Comparison of ENCODE assay signal across 8 cellular contexts in the genomic region with DNA sequence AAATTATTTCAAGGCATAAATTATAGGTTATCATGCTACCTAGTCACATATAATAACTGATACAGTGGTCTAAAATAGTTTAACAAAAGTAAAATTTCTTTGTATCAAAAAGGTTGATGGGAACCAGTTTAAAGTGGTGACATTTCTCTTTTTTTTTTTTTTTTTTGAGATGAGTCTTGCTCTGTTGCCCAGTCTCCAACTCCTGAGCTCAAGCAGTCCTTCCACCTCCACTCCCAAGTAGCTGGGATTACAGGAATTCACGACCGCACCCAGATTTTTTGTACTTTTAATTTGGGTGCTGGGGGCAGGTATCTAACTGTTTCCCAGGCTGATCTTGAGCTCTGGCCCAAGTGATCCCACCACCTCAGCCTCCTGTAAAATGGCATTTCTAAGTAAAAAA. TPM values are rescaled to one million over a fixed set of nuclear protein-coding genes. Genes with fewer than 3 reads are reported as not detected.
DNase-seq lines count a peak whose midpoint lies in the region; ATAC-seq and TF ChIP-seq lines count a peak whose summit lies in the region.

No MANE protein-coding gene starts in this region.

- H3K27me3 Mint-ChIP-seq in Calu3 (ENCODE audit: unreplicated experiment): no peaks in the 10 kb centered on the region

- POLR2A ChIA-PET in Panc1 (lab: Charles Lee): interaction anchor here (0.6 kb wide), 3 partner anchors 116 to 353 kb away, joined by 3 to 10 read pairs (median 5); no protein-coding TSS in a partner anchor

- 76% methylated on average over 2 of the region's 2 CpGs for WGBS in prostate gland

- TF ChIP-seq POLR2A in prostate gland (IDR thresholded peaks at IDR 0.05): no peak

- ATAC-seq in Panc1 (no peak), GM21515 (IDR thresholded peaks at IDR 0.05; ENCODE audit: unreplicated experiment) (no peak), GM18870 (IDR thresholded peaks at IDR 0.05; ENCODE audit: unreplicated experiment) (no peak), GM21423 (IDR thresholded peaks at IDR 0.05; ENCODE audit: unreplicated experiment) (no peak), HG03521 (IDR thresholded peaks at IDR 0.05; ENCODE audit: unreplicated experiment) (no peak)

- H3K4me1 ChIP-seq in Panc1 (ENCODE audit: control insufficient read depth, insufficient read depth, low read length) (peaks cover 17% of the 10 kb centered on the region), prostate gland (replicated peaks) (no peaks in the 10 kb centered on the region)

- H3K4me1 Mint-ChIP-seq in Calu3 (ENCODE audit: low read depth, unreplicated experiment): peaks cover 23% of the 10 kb centered on the region

- in situ Hi-C loops in Panc1 (cut with HindIII; ENCODE audit: low pct_unique_long_range_greater_than_20kb, low sequenced_read_pairs): no loop called here

- TF ChIP-seq CTCF in Calu3 (IDR thresholded peaks at IDR 0.05; ENCODE audit: unreplicated experiment) (no peak), Panc1 (IDR thresholded peaks at IDR 0.05) (no peak), epithelial cell of esophagus (IDR thresholded peaks at IDR 0.05; ENCODE audit: insufficient read depth, low read depth, low read length, missing control alignments) (no peak), prostate gland (IDR thresholded peaks at IDR 0.05) (no peak)

- peak overlapping the region in 1 of 2 experiments; percentile 74; a peak in 2 of 4 replicates for H3K4me3 ChIP-seq in Panc1 (ENCODE audit: low read depth in 2 of 2, low read length in 2 of 2)
- peak overlapping the region; percentile 46 for H3K4me3 ChIP-seq in epithelial cell of esophagus (ENCODE audit: low read length)
- peak overlapping the region; percentile 65 to 67 for H3K4me3 ChIP-seq in prostate gland

- H3K27ac Mint-ChIP-seq in Calu3 (ENCODE audit: unreplicated experiment): peak overlapping the region; percentile 93

- intact Hi-C loops in Calu3 (cut with micrococcal nuclease; ENCODE audit: unreplicated experiment): loop anchor here (2.0 kb wide), 1 partner anchor 120 kb away; no protein-coding TSS in a partner anchor
- intact Hi-C loops in Panc1 (cut with micrococcal nuclease; ENCODE audit: unreplicated experiment): loop anchor here (10.0 kb wide), 1 partner anchor 114 kb away; the partner anchor contains the start of gene RIF1
- intact Hi-C loops in prostate gland (cut with DNase I): no loop called here

- no peaks in the 10 kb centered on the region for H3K9me3 Mint-ChIP-seq in Calu3 (ENCODE audit: low read depth, unreplicated experiment)

- H3K36me3 ChIP-seq in Panc1 (ENCODE audit: control insufficient read depth, insufficient read depth, low read length) (no peaks in the 10 kb centered on the region), prostate gland (no peaks in the 10 kb centered on the region)

- no peak for DNase-seq in Calu3
- DNase-seq in Panc1 (ENCODE audit: low read depth, low spot score): no peak
- no peak for DNase-seq in epithelial cell of esophagus (ENCODE audit: low read depth)
- no peak for DNase-seq in prostate gland (ENCODE audit: low spot score)

- H3K9me3 ChIP-seq in Panc1 (ENCODE audit: control insufficient read depth, insufficient read depth, low read depth, low read length) (no peaks in the 10 kb centered on the region), prostate gland (no peaks in the 10 kb centered on the region)

- peak overlapping the region; percentile 74 for H3K4me3 Mint-ChIP-seq in Calu3 (ENCODE audit: low read depth, unreplicated experiment)

- H3K27ac ChIP-seq in Panc1 (ENCODE audit: low read length) (peak overlapping the region; percentile 95), prostate gland (peak overlapping the region; percentile 88 to 94)

- H3K27me3 ChIP-seq in Panc1 (ENCODE audit: control insufficient read depth, insufficient read depth, low read length) (no peaks in the 10 kb centered on the region), prostate gland (replicated peaks; ENCODE audit: insufficient read depth) (no peaks in the 10 kb centered on the region)

- CTCF ChIA-PET in Calu3 (lab: Charles Lee) (interaction anchor here (0.6 kb wide), 3 partner anchors 66 to 120 kb away, joined by 3 to 11 read pairs (median 5); no protein-coding TSS in a partner anchor), Panc1 (lab: Charles Lee) (no interaction called here)

- BruUV-seq in Calu3 (replicated peaks; lab: Mats Ljungman, UMichigan): no TSS peak
- no TSS peak for BruUV-seq in Panc1 (replicated peaks; lab: Mats Ljungman, UMichigan)

- peaks cover 25% of the 10 kb centered on the region for H3K36me3 Mint-ChIP-seq in Calu3 (ENCODE audit: insufficient read depth, unreplicated experiment)

RNA-seq across cellular contexts. Expression of gene NMI, which starts 1.0 kb away (rescaled TPM):
- 30.1 and 41.3 TPM in 2 replicates for total RNA-seq in Calu3 (2022)
- total RNA-seq in Panc1 (2021; ENCODE audit: unreplicated experiment): 24.5 TPM
- 13.3 TPM for polyA plus RNA-seq in Panc1 (2012; ENCODE audit: insufficient read length)
- 10 to 100 TPM in 1 of 2 donors, 1 to 10 TPM in 1; 9.8 to 13.7 TPM for total RNA-seq in prostate gland

RNA-seq across cellular contexts. Expression of gene RBM43, which starts 28.8 kb away (rescaled TPM):
- total RNA-seq in Calu3 (2022) (5.2 and 6.1 TPM in 2 replicates), Panc1 (2021; ENCODE audit: unreplicated experiment) (3.7 TPM), prostate gland (1 to 10 TPM; 6.2 to 6.4 TPM)
- polyA plus RNA-seq in Panc1 (2012; ENCODE audit: insufficient read length): 1.7 TPM
